ENCODE assay signal across 8 cellular contexts in genomic region chr21:25639167-25639921, GRCh38. TPM values are rescaled to one million over a fixed set of nuclear protein-coding genes. Genes with fewer than 3 reads are reported as not detected.
DNase-seq lines count a peak whose midpoint lies in the region; ATAC-seq and TF ChIP-seq lines count a peak whose summit lies in the region.

JAM2 (plus strand) TSS chr21:25639258; CDS start chr21:25639822, 564 bp downstream.

- no peak for TF ChIP-seq CTCF in CD14-positive monocyte (IDR thresholded peaks at IDR 0.05)

- peaks cover 36 to 44% (median 38%) of the 10 kb centered on the region in 3 donors for H3K27me3 Mint-ChIP-seq in CD14-positive monocyte (ENCODE audit: low read depth in 3 of 3)

- H3K4me3 Mint-ChIP-seq in CD14-positive monocyte: peak within 1 kb of the TSS; percentile 76 to 86

- H3K4me1 Mint-ChIP-seq in CD14-positive monocyte: peaks cover 22% of the 10 kb centered on the region

- H3K27ac Mint-ChIP-seq in CD14-positive monocyte: peak within 1 kb of the TSS in 2 of 7 donors; percentile 4 to 15

- in situ Hi-C loops in T47D (cut with HindIII; ENCODE audit: low pct_unique_long_range_greater_than_20kb, low sequenced_read_pairs): no loop called here

- DNase-seq in CD14-positive monocyte (ENCODE audit: low spot score) (no peak), T-helper 9 cell (peak; percentile 23), T47D (ENCODE audit: low read depth in 1 of 2, low spot score in 1 of 2) (peak; percentile 26 to 35), islet precursor cell (peak; percentile 82), dedifferentiated amniotic fluid mesenchymal stem cell (ENCODE audit: extremely low spot score) (no peak)
- peak; percentile 57 for DNase-seq in stimulated activated CD4-positive, alpha-beta T cell treated with anti-CD3 and anti-CD28 coated beads, Interleukin-15, amount 100 ng/mL, for 24 hours

- ATAC-seq in GM19395 (IDR thresholded peaks at IDR 0.05; ENCODE audit: unreplicated experiment): peak; percentile 76
- ATAC-seq in HG03460 (IDR thresholded peaks at IDR 0.05; ENCODE audit: unreplicated experiment): peak; percentile 81

- H3K36me3 Mint-ChIP-seq in CD14-positive monocyte: peaks cover 3 to 4% of the 10 kb centered on the region in 2 donors

- intact Hi-C loops in CD14-positive monocyte (cut with micrococcal nuclease): no loop called here

- H3K9me3 Mint-ChIP-seq in CD14-positive monocyte: peaks cover 0 to 7% (median 3%) of the 10 kb centered on the region in 7 donors

RNA-seq across cellular contexts. Expression of gene JAM2, which starts in this region (rescaled TPM):
- not detected for polyA plus RNA-seq in CD14-positive monocyte

Comparison
In these comparisons a context has a peak if more than half of its experiments do, and no peak if none do; other contexts are left out.
1. DNase-seq: peak in T-helper 9 cell (single experiment), T47D (2 of 2), islet precursor cell (single experiment) and stimulated activated CD4-positive, alpha-beta T cell treated with anti-CD3 and anti-CD28 coated beads, Interleukin-15, amount 100 ng/mL, for 24 hours (single experiment); none in CD14-positive monocyte (single experiment) and dedifferentiated amniotic fluid mesenchymal stem cell (single experiment).